12 cellular contexts compared by ENCODE assay signal in genomic region chr13:97600438-97601080, GRCh38.
DNase-seq lines count a peak whose midpoint lies in the region; ATAC-seq and TF ChIP-seq lines count a peak whose summit lies in the region.
"Had no signal": no experiment of that assay in that cellular context is flagged by ENCODE, and none has a peak within 500 bp of the region (broad histone marks: within the 10 kb centered on the region; RNA-seq: fewer than 3 reads in every experiment).

No MANE protein-coding gene starts in this region.

- peak; percentile 38 for DNase-seq in DMS79 treated with DMSO at 0.1 percent for 48 hours (lab: John Stamatoyannopoulos, UW)
- DNase-seq in NCI-H128 (lab: John Stamatoyannopoulos, UW; ENCODE audit: unreplicated experiment): peak; percentile 80
- DNase-seq in astrocyte of the spinal cord (ENCODE audit: low read depth, low spot score): peak; percentile 66
- no peak for DNase-seq in NAMALWA (ENCODE audit: low spot score)
- no peak for DNase-seq in GM13976 (ENCODE audit: low spot score)
- no peak for DNase-seq in G401 (ENCODE audit: low spot score)
- DNase-seq: activated naive CD4-positive, alpha-beta T cell; mesendoderm; stimulated activated CD4-positive, alpha-beta T cell treated with anti-CD3 and anti-CD28 coated beads, Interleukin-15, amount 100 ng/mL, for 24 hours; stomach had no signal

- in situ Hi-C loops in astrocyte of the spinal cord (cut with HindIII; ENCODE audit: low sequenced_read_pairs): no loop called here
- in situ Hi-C loops in GM13976 (cut with MboI; ENCODE audit: low sequenced_read_pairs, unreplicated experiment): no loop called here
- in situ Hi-C loops in G401 (cut with HindIII; ENCODE audit: low sequenced_read_pairs): no loop called here

- H3K27ac ChIP-seq in mesodermal cell (ENCODE audit: low read depth, low read length, severe bottlenecking): peak overlapping the region; percentile 53
- H3K27ac ChIP-seq: stomach had no signal

- no peaks in the 10 kb centered on the region for H3K36me3 ChIP-seq in mesodermal cell (ENCODE audit: control insufficient read depth, insufficient read depth, low read length)
- H3K36me3 ChIP-seq: stomach had no signal

- peaks cover 3% of the 10 kb centered on the region for H3K9me3 ChIP-seq in mesodermal cell (ENCODE audit: control insufficient read depth, low read length)

- H3K4me1 ChIP-seq in mesodermal cell (ENCODE audit: control insufficient read depth, insufficient read depth, low read length, poor library complexity, severe bottlenecking): peaks cover 3% of the 10 kb centered on the region
- H3K4me1 ChIP-seq: stomach had no signal

- TF ChIP-seq CTCF in astrocyte of the spinal cord (IDR thresholded peaks at IDR 0.05; ENCODE audit: low read depth, low read length) (no peak), GM13976 (IDR thresholded peaks at IDR 0.05; ENCODE audit: borderline replicate concordance, control extremely low read depth, extremely low read depth, insufficient read depth, missing control alignments) (no peak)

- 0 to 50% methylated on average over 1 to 2 of the region's 3 CpGs for WGBS in mesodermal cell (ENCODE audit: insufficient coverage in 2 of 2), 2 experiments

- H3K4me3 ChIP-seq in astrocyte of the spinal cord (ENCODE audit: low read depth, low read length) (no peak overlapping the region), mesodermal cell (ENCODE audit: extremely low read depth, insufficient read depth, low read length, poor library complexity, severe bottlenecking) (no peak overlapping the region)
- H3K4me3 ChIP-seq: stomach had no signal

- no peak for ATAC-seq in GM19463 (IDR thresholded peaks at IDR 0.05; ENCODE audit: unreplicated experiment)

Comparison
In these comparisons a context has a peak if more than half of its experiments do, and no peak if none do; other contexts are left out.
1. DNase-seq: peak in DMS79 treated with DMSO at 0.1 percent for 48 hours (single experiment), NCI-H128 (single experiment) and astrocyte of the spinal cord (single experiment); none in NAMALWA (single experiment), GM13976 (single experiment) and G401 (single experiment).